ENCODE assay signal across 18 cellular contexts in genomic region chr20:2780948-2781347, GRCh38. TPM values are rescaled to one million over a fixed set of nuclear protein-coding genes. Genes with fewer than 3 reads are reported as not detected.
"Had no signal": no experiment of that assay in that cellular context is flagged by ENCODE, and none has a peak within 500 bp of the region (broad histone marks: within the 10 kb centered on the region; RNA-seq: fewer than 3 reads in every experiment).

No MANE protein-coding gene starts in this region.

- H3K9me3 ChIP-seq: upper lobe of left lung had no signal

- H3K4me2 ChIP-seq: hepatocyte had no signal

- H3K27me3 ChIP-seq: ovary, upper lobe of left lung had no signal

- DNase-seq: activated CD4-positive, alpha-beta T cell treated with anti-CD3 and anti-CD28 coated beads for 1 hour; activated CD4-positive, alpha-beta T cell treated with anti-CD3 and anti-CD28 coated beads, Interleukin-2, amount 50 U/mL, for 4 hours; activated naive CD4-positive, alpha-beta T cell treated with anti-CD3 and anti-CD28 coated beads, Interleukin-2, amount 10 ng/mL, durations not matched to agents 7 days and 5 days; activated T-cell treated with anti-CD3 and anti-CD28 coated beads, Interleukin-2, amount 50 U/mL, for 24 hours; dorsolateral prefrontal cortex; mammary epithelial cell; ovary; stimulated activated naive CD8-positive, alpha-beta T cell treated with anti-CD3 and anti-CD28 coated beads, Interleukin-15, amount 100 ng/mL, for 72 hours; upper lobe of left lung had no signal

- H3K4me3 ChIP-seq: cardiac muscle cell, dorsolateral prefrontal cortex, esophagus muscularis mucosa, hepatocyte, ovary, upper lobe of left lung had no signal

- H3K36me3 ChIP-seq: cardiac muscle cell, esophagus muscularis mucosa, ovary, upper lobe of left lung had no signal

- H3K79me2 ChIP-seq: hepatocyte had no signal

- H2AFZ ChIP-seq: hepatocyte had no signal

- H3K4me1 ChIP-seq: esophagus muscularis mucosa, upper lobe of left lung had no signal

- H3K27ac ChIP-seq: cardiac muscle cell, dorsolateral prefrontal cortex, esophagus muscularis mucosa, hepatocyte, ovary, upper lobe of left lung had no signal

RNA-seq across cellular contexts. Expression of gene CPXM1, which starts 19.5 kb away (rescaled TPM):
- total RNA-seq: left lobe of liver had no signal

RNA-seq across cellular contexts. Expression of gene C20orf141, which starts 33.8 kb away (rescaled TPM):
- total RNA-seq: cardiac muscle cell, dorsolateral prefrontal cortex, esophagus muscularis mucosa, glomerular endothelial cell, hepatocyte, left lobe of liver, mammary epithelial cell, neural crest cell, pulmonary artery endothelial cell, sciatic nerve, temporal lobe, upper lobe of left lung had no signal

RNA-seq across cellular contexts. Expression of gene TMEM239, which starts 35.2 kb away (rescaled TPM):
- total RNA-seq: cardiac muscle cell, dorsolateral prefrontal cortex, esophagus muscularis mucosa, glomerular endothelial cell, hepatocyte, left lobe of liver, mammary epithelial cell, neural crest cell, ovary, pulmonary artery endothelial cell, sciatic nerve, temporal lobe, upper lobe of left lung had no signal
